In the genomic region with DNA sequence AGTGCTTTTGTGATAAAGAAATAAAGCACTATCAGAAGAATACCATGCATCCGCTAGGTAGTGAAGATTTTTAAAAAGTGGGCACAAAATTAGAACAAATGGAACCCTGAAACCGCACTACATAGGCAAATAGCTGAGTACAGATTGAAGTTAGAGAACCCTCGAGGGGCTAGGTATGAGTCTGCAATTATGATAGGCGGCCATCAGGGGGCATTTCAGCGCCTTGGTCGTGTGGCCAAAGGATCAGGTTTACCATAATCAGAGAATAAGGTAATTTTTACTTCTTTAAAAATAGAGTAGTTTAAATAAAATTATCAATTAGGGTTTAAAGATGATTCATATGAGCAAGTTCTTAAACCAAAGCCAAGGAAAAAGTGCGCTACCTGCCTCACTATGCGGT, we compare ENCODE assay signal across 10 cellular contexts.
A peak's percentile ranks its signal among the peaks of the same experiment; 100 is the strongest.
DNase-seq lines count a peak whose midpoint lies in the region; FAIRE-seq and TF ChIP-seq lines count a peak whose summit lies in the region.
"Had no signal": no experiment of that assay in that cellular context is flagged by ENCODE, and none has a peak within 500 bp of the region (broad histone marks: within the 10 kb centered on the region; RNA-seq: fewer than 3 reads in every experiment).

No MANE protein-coding gene starts in this region.

- TF ChIP-seq POLR2A in H54 (IDR thresholded peaks at IDR 0.05; ENCODE audit: low read depth, low read length) = no peak

- H3K36me3 Mint-ChIP-seq in MCF 10A (ENCODE audit: insufficient read depth, unreplicated experiment) = peaks cover 7% of the 10 kb centered on the region

- CTCF ChIA-PET in MCF 10A (lab: Yijun Ruan, JAX) = interaction anchor here (0.6 to 0.9 kb wide), 2 partner anchors 82 to 203 kb away, joined by 3 read pairs; no protein-coding TSS in a partner anchor

- H3K9me3 ChIP-seq in ascending aorta = no peaks in the 10 kb centered on the region

- H3K9me3 Mint-ChIP-seq in MCF 10A (ENCODE audit: unreplicated experiment) = no peaks in the 10 kb centered on the region
- H3K9me3 Mint-ChIP-seq: central memory CD8-positive, alpha-beta T cell had no signal

- peaks cover 20% of the 10 kb centered on the region for H3K4me1 Mint-ChIP-seq in MCF 10A (ENCODE audit: insufficient read depth, unreplicated experiment)
- H3K4me1 Mint-ChIP-seq: central memory CD8-positive, alpha-beta T cell had no signal

- no TSS peak for BruUV-seq in MCF 10A (replicated peaks; lab: Mats Ljungman, UMichigan)

- DNase-seq in GM10266 (ENCODE audit: extremely low spot score) = peak; percentile 53
- peak; percentile 38 to 44 for DNase-seq in Kasumi-1 (lab: John Stamatoyannopoulos, UW)
- peak; percentile 55 for DNase-seq in MCF 10A (ENCODE audit: unreplicated experiment)
- DNase-seq in retinal pigment epithelial cell (ENCODE audit: low read depth) = no peak
- no peak for DNase-seq in foreskin melanocyte
- DNase-seq in ascending aorta (ENCODE audit: low spot score in 2 of 2) = no peak
- no peak for DNase-seq in H54 (ENCODE audit: insufficient read length, low spot score)
- no peak for DNase-seq in SKM-1 (lab: John Stamatoyannopoulos, UW; ENCODE audit: unreplicated experiment)

- H3K4me3 Mint-ChIP-seq in MCF 10A (ENCODE audit: unreplicated experiment) = no peak overlapping the region
- H3K4me3 Mint-ChIP-seq: central memory CD8-positive, alpha-beta T cell had no signal

- no peak overlapping the region for H3K27ac Mint-ChIP-seq in MCF 10A (ENCODE audit: low read depth, unreplicated experiment)

- no peak overlapping the region for H3K4me3 ChIP-seq in retinal pigment epithelial cell (ENCODE audit: low read length)
- no peak overlapping the region for H3K4me3 ChIP-seq in ascending aorta
- H3K4me3 ChIP-seq: lung had no signal

- POLR2A ChIA-PET in MCF 10A (lab: Yijun Ruan, JAX) = interaction anchor here (0.9 to 2.4 kb wide), 5 partner anchors 10 to 282 kb away, joined by 3 to 20 read pairs (median 4); partner anchors contain the start of gene FRMD6

- FAIRE-seq in H54 (lab: Jason Lieb, UNC) = no peak

- H3K36me3 ChIP-seq in ascending aorta = no peaks in the 10 kb centered on the region

- no peaks in the 10 kb centered on the region for H3K27me3 ChIP-seq in ascending aorta

- H3K27me3 Mint-ChIP-seq in MCF 10A (ENCODE audit: insufficient read depth, unreplicated experiment) = no peaks in the 10 kb centered on the region

- intact Hi-C loops in MCF 10A (cut with micrococcal nuclease) = loop anchor here (5.0 kb wide), 1 partner anchor 282 kb away; the partner anchor contains the start of gene FRMD6
- intact Hi-C loops in ascending aorta (cut with DNase I) = no loop called here

- no peak overlapping the region for H3K27ac ChIP-seq in ascending aorta

- peak; percentile 67 for TF ChIP-seq CTCF in GM10266 (IDR thresholded peaks at IDR 0.05; ENCODE audit: control insufficient read depth, insufficient read depth, low read depth, missing control alignments)
- peak; percentile 47 for TF ChIP-seq CTCF in MCF 10A (IDR thresholded peaks at IDR 0.05; ENCODE audit: unreplicated experiment)
- TF ChIP-seq CTCF in retinal pigment epithelial cell (conservative IDR thresholded peaks at IDR 0.05; ENCODE audit: low read depth, low read length) = peak; percentile 23
- no peak for TF ChIP-seq CTCF in ascending aorta (IDR thresholded peaks at IDR 0.05)

- no peaks in the 10 kb centered on the region for H3K4me1 ChIP-seq in ascending aorta

Comparison
In these comparisons a context has a peak if more than half of its experiments do, and no peak if none do; other contexts are left out.
1. DNase-seq: peak in GM10266 (single experiment), Kasumi-1 (2 of 2) and MCF 10A (single experiment); none in retinal pigment epithelial cell (single experiment), foreskin melanocyte (single experiment), ascending aorta (0 of 2), H54 (single experiment) and SKM-1 (single experiment).
2. CTCF ChIP-seq: peak in GM10266 (single experiment), MCF 10A (single experiment) and retinal pigment epithelial cell (single experiment); none in ascending aorta (0 of 3).